23 cellular contexts compared by ENCODE assay signal in the genomic region with DNA sequence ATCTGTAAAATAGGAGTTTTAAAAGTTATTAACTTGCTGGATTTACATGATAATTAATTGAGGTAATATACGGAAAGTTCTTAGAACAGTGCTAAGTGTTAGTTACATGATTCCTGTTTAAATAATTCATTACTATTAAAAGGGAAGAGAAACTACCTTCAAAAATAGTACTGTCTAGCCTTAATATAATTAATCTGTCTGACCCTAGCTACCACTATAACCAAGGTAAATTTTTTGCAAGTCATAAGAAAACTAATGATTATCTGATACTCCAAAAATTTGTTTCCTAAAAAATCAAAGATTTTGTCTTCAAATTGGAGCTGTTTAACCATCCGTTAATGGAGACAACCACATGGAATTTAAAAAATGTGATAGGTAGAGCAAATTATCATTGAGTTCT.
A peak's percentile ranks its signal among the peaks of the same experiment; 100 is the strongest.
DNase-seq lines count a peak whose midpoint lies in the region; ATAC-seq, FAIRE-seq and TF ChIP-seq lines count a peak whose summit lies in the region.
"Had no signal": no experiment of that assay in that cellular context is flagged by ENCODE, and none has a peak within 500 bp of the region (broad histone marks: within the 10 kb centered on the region; RNA-seq: fewer than 3 reads in every experiment).

No MANE protein-coding gene starts in this region.

- ATAC-seq in A549 = no peak
- peak; percentile 49 for ATAC-seq in HG03378 (IDR thresholded peaks at IDR 0.05; ENCODE audit: unreplicated experiment)
- ATAC-seq in GM12878 = peak; percentile 42
- no peak for ATAC-seq in GM18907 (IDR thresholded peaks at IDR 0.05; ENCODE audit: unreplicated experiment)
- ATAC-seq in GM19328 (IDR thresholded peaks at IDR 0.05; ENCODE audit: unreplicated experiment) = no peak

- no peak overlapping the region for H3K4me2 ChIP-seq in A549
- no peak overlapping the region for H3K4me2 ChIP-seq in GM12878 (ENCODE audit: control insufficient read depth, insufficient read depth)
- H3K4me2 ChIP-seq: BLaER1 had no signal

- intact Hi-C loops in GM12878 (cut with micrococcal nuclease; ENCODE audit: unreplicated experiment) = no loop called here

- DNase-seq in A549 (ENCODE audit: low read depth in 1 of 2, low spot score in 1 of 2) (no peak), GM12878 (ENCODE audit: low read depth, low spot score) (no peak), NOMO-1 (lab: John Stamatoyannopoulos, UW; ENCODE audit: unreplicated experiment in 2 of 2) (no peak)
- DNase-seq: ACHN; BE2C; C1 segment of cervical spinal cord; CD4-positive, alpha-beta memory T cell; CD4-positive, CD25-positive, alpha-beta regulatory T cell; CD8-positive, alpha-beta memory T cell; COR-L47; DMS 273 treated with DMSO at 0.1 percent for 48 hours; DMS153; DMS53; DMS79; DND-41; EL; GDM1 had no signal

- TF ChIP-seq CTCF in A549 (IDR thresholded peaks at IDR 0.05) (no peak), GM12878 (IDR thresholded peaks at IDR 0.05 in 2 of 3, conservative IDR thresholded peaks at IDR 0.05 in 1 of 3; ENCODE audit: control insufficient read depth in 2 of 3, extremely low read depth in 1 of 3, insufficient read depth in 1 of 3, low read depth in 3 of 3, low read length in 3 of 3) (no peak)

- H3K27ac ChIP-seq in A549 (no peak overlapping the region), GM12878 (ENCODE audit: control insufficient read depth, insufficient read depth) (no peak overlapping the region)
- H3K27ac ChIP-seq: 22Rv1, BLaER1 had no signal

- H3K4me1 ChIP-seq in A549 (no peaks in the 10 kb centered on the region), GM12878 (ENCODE audit: control insufficient read depth, insufficient read depth, low read length) (no peaks in the 10 kb centered on the region)
- H3K4me1 ChIP-seq: BE2C, BLaER1 had no signal

- H2AFZ ChIP-seq in GM12878 (ENCODE audit: control insufficient read depth, low read depth, low read length) = no peak overlapping the region

- no peak overlapping the region for H3K4me3 ChIP-seq in A549
- no peak overlapping the region for H3K4me3 ChIP-seq in GM12878
- H3K4me3 ChIP-seq: BLaER1 had no signal

- in situ Hi-C loops in GM12878 (cut with MboI) = no loop called here

- TF ChIP-seq EP300 in A549 (IDR thresholded peaks at IDR 0.05) = no peak
- no peak for TF ChIP-seq EP300 in GM12878 (IDR thresholded peaks at IDR 0.05; ENCODE audit: borderline replicate concordance in 1 of 2, control insufficient read depth in 1 of 2, low read depth in 2 of 2, low read length in 2 of 2)

- RAD21 ChIA-PET in GM12878 (lab: Charles Lee; ENCODE audit: unreplicated experiment) = no interaction called here

- TF ChIP-seq POLR2A in A549 (IDR thresholded peaks at IDR 0.05; ENCODE audit: low read length) = no peak
- TF ChIP-seq POLR2A in GM12878 (IDR thresholded peaks at IDR 0.05; ENCODE audit: low read depth, low read length) = no peak

- H3K79me2 ChIP-seq in GM12878 (ENCODE audit: control insufficient read depth, insufficient read depth, low read length) = no peaks in the 10 kb centered on the region

- no peak for FAIRE-seq in A549 (lab: Jason Lieb, UNC)
- no peak for FAIRE-seq in GM12878 (lab: Jason Lieb, UNC)
- FAIRE-seq: GM12891 had no signal

- 15% methylated on average over 2 of the region's 2 CpGs for WGBS in A549 (ENCODE audit: missing lambda C conversion rate)
- WGBS in GM12878 (ENCODE audit: insufficient coverage, insufficient replicate concordance, low lambda C conversion rate, missing lambda C conversion rate) = 49% methylated on average over 2 of the region's 2 CpGs

- H3K36me3 ChIP-seq in GM12878 (ENCODE audit: control insufficient read depth in 2 of 2, insufficient read depth in 2 of 2, low read length in 1 of 2) = no peaks in the 10 kb centered on the region
- H3K36me3 ChIP-seq: BE2C, BLaER1 had no signal

- CTCF ChIA-PET in A549 (lab: Yijun Ruan, JAX) (no interaction called here), GM12878 (lab: Yijun Ruan, JAX) (no interaction called here)

- TF ChIP-seq RAD21 in A549 (conservative IDR thresholded peaks at IDR 0.05 in 1 of 2, IDR thresholded peaks at IDR 0.05 in 1 of 2) = no peak
- TF ChIP-seq RAD21 in GM12878 (IDR thresholded peaks at IDR 0.05; ENCODE audit: insufficient read depth, low read depth, low read length) = no peak

- no peaks in the 10 kb centered on the region for H3K9me3 ChIP-seq in A549
- H3K9me3 ChIP-seq in GM12878 (replicated peaks; ENCODE audit: control insufficient read depth, insufficient read depth, low read length) = no peaks in the 10 kb centered on the region; the same call in 2 of the 3 replicates
- H3K9me3 ChIP-seq: BE2C, BLaER1 had no signal

- POLR2A ChIA-PET in A549 (lab: Yijun Ruan, JAX) = no interaction called here
- POLR2A ChIA-PET in GM12878 (lab: Charles Lee) = interaction anchor here (1.3 kb wide), 1 partner anchor 44 kb away, joined by 3 read pairs; no protein-coding TSS in a partner anchor

- no peaks in the 10 kb centered on the region for H4K20me1 ChIP-seq in GM12878 (ENCODE audit: control insufficient read depth, insufficient read depth)
- H4K20me1 ChIP-seq: BLaER1 had no signal

- no peaks in the 10 kb centered on the region for H3K27me3 ChIP-seq in GM12878 (replicated peaks in 1 of 2; ENCODE audit: control insufficient read depth in 2 of 2, insufficient read depth in 2 of 2, low read length in 1 of 2)
- H3K27me3 ChIP-seq: BE2C, BLaER1 had no signal

- no TSS peak for BruUV-seq in GM12878 (replicated peaks; lab: Mats Ljungman, UMichigan)

- H3K9ac ChIP-seq in GM12878 (ENCODE audit: control insufficient read depth, insufficient read depth, low read length) = no peak overlapping the region
- H3K9ac ChIP-seq: BLaER1 had no signal

- SMC1A ChIA-PET in GM12878 (lab: Charles Lee; ENCODE audit: uncharacterized antibody, unreplicated experiment) = interaction anchor here (0.6 kb wide), 1 partner anchor 59 kb away, joined by 3 read pairs; no protein-coding TSS in a partner anchor

TF ChIP-seq in A549, 52 proteins besides CTCF, POLR2A, EP300 and RAD21:
- TF ChIP-seq HOXA7 (CRISPR knock-in tag; IDR thresholded peaks at IDR 0.05) (no peak), EHF (CRISPR knock-in tag; IDR thresholded peaks at IDR 0.05) (no peak), FOXS1 (CRISPR knock-in tag; IDR thresholded peaks at IDR 0.05) (no peak), NFE2L2 (conservative IDR thresholded peaks at IDR 0.05; ENCODE audit: low read length) (0 out of 2 replicates have a peak, but pooled peaks have one; percentile 16), HOXB5 (CRISPR knock-in tag; IDR thresholded peaks at IDR 0.05) (no peak)
TF ChIP-seq in A549: peak in this region for 1.

TF ChIP-seq in GM12878, 131 proteins besides CTCF, POLR2A, EP300 and RAD21:
- TF ChIP-seq, protein P1, sequence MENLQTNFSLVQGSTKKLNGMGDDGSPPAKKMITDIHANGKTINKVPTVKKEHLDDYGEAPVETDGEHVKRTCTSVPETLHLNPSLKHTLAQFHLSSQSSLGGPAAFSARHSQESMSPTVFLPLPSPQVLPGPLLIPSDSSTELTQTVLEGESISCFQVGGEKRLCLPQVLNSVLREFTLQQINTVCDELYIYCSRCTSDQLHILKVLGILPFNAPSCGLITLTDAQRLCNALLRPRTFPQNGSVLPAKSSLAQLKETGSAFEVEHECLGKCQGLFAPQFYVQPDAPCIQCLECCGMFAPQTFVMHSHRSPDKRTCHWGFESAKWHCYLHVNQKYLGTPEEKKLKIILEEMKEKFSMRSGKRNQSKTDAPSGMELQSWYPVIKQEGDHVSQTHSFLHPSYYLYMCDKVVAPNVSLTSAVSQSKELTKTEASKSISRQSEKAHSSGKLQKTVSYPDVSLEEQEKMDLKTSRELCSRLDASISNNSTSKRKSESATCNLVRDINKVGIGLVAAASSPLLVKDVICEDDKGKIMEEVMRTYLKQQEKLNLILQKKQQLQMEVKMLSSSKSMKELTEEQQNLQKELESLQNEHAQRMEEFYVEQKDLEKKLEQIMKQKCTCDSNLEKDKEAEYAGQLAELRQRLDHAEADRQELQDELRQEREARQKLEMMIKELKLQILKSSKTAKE (IDR thresholded peaks at IDR 0.05; ENCODE audit: low read depth, poor library complexity, severe bottlenecking) = peak; percentile 71
- TF ChIP-seq MTA2 (IDR thresholded peaks at IDR 0.05; ENCODE audit: low read depth) (peak; percentile 84), IKZF2 (IDR thresholded peaks at IDR 0.05) (0 out of 4 replicates have a peak, but pooled peaks of 1 of the 2 experiments have one; percentile 25), MEF2B (IDR thresholded peaks at IDR 0.05; ENCODE audit: partially characterized antibody, poor library complexity, severe bottlenecking) (peak; percentile 57), MYC (IDR thresholded peaks at IDR 0.05; ENCODE audit: insufficient read depth, insufficient read length, insufficient replicate concordance, low read length, severe bottlenecking) (no peak), NR2F1 (conservative IDR thresholded peaks at IDR 0.05) (peak; percentile 80), KDM1A (IDR thresholded peaks at IDR 0.05; ENCODE audit: borderline replicate concordance) (no peak), IKZF1 (conservative IDR thresholded peaks at IDR 0.05) (0 out of 2 replicates have a peak, but pooled peaks have one; percentile 26)
TF ChIP-seq in GM12878: peak in this region for 6.

Comparison
In these comparisons a context has a peak if more than half of its experiments do, and no peak if none do; other contexts are left out.
1. ATAC-seq: peak in HG03378 (single experiment) and GM12878 (single experiment); none in A549 (0 of 2), GM18907 (single experiment) and GM19328 (single experiment).